Comparison of ENCODE assay signal across 8 cellular contexts in the genomic region with DNA sequence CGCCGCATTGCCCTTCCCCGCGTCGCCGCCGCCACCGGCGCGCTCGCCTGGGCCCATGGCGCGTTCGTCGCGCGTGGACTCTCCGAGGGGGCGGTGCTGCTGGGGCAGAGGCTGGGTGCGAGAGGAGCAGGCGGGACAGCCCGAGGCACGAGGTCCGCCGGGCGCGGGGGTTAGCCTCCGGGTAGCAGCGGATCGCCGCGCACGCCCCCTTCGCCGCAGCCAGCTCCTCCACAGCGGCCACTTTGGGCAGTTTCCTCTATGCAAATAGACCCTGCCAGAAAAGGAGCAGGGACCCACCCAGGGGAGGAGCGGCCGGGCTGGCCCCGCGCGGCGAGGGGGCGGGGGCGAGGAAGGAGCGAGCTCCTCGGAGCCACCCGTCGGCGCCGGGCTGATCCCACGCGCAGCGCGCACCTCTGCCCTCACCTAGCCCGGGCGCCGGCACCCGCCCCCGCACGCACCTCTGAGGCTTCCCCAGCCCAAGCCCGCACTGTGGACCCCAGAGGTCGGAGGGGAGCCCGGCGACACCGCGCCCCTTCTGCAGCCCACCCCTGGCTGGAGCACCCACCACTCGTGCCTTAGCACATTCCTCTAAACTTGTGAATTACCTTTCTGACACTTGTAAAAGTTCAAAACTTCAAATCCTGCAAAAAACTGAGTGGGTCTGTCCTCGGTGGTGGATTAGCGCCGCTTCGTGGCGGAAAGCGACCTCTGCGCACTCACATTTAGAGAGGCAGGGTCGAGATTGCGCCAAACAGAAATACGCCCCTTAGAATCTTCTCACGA. TPM values are rescaled to one million over a fixed set of nuclear protein-coding genes. Genes with fewer than 3 reads are reported as not detected.
DNase-seq lines count a peak whose midpoint lies in the region; ATAC-seq, FAIRE-seq and TF ChIP-seq lines count a peak whose summit lies in the region.

TSS of gene COL23A1 (minus strand) at position 253 of the 783 bp plus-strand sequence.

- peaks cover 36% of the 10 kb centered on the region for H3K27me3 ChIP-seq in neutrophil

- no peak for TF ChIP-seq EP300 in A549 (IDR thresholded peaks at IDR 0.05)

- H3K27ac Mint-ChIP-seq in activated naive CD4-positive, alpha-beta T cell treated with anti-CD3 and anti-CD28 coated beads for 36 hours: no peak within 1 kb of the TSS

- H3K36me3 Mint-ChIP-seq in activated naive CD4-positive, alpha-beta T cell treated with anti-CD3 and anti-CD28 coated beads for 36 hours (ENCODE audit: low read depth): peaks cover 14% of the 10 kb centered on the region

- TF ChIP-seq CTCF in A549 (IDR thresholded peaks at IDR 0.05) (peak; percentile 23; the same call in 2 of the 3 replicates), neutrophil (IDR thresholded peaks at IDR 0.05) (peak; percentile 64)

- H3K9me3 Mint-ChIP-seq in activated naive CD4-positive, alpha-beta T cell treated with anti-CD3 and anti-CD28 coated beads for 36 hours: peaks cover 15% of the 10 kb centered on the region

- H3K27ac ChIP-seq in A549 (no peak within 1 kb of the TSS), neutrophil (peak within 1 kb of the TSS; percentile 53)

- H3K4me3 Mint-ChIP-seq in activated naive CD4-positive, alpha-beta T cell treated with anti-CD3 and anti-CD28 coated beads for 36 hours: peak within 1 kb of the TSS; percentile 57

- H3K9me3 ChIP-seq in A549: peaks cover 33% of the 10 kb centered on the region
- no peaks in the 10 kb centered on the region for H3K9me3 ChIP-seq in neutrophil

- no peaks in the 10 kb centered on the region for H3K36me3 ChIP-seq in neutrophil

- peak; percentile 38 to 40; a peak in 3 of 5 replicates for TF ChIP-seq RAD21 in A549 (conservative IDR thresholded peaks at IDR 0.05 in 1 of 2, IDR thresholded peaks at IDR 0.05 in 1 of 2)

- DNase-seq in A549 (ENCODE audit: low read depth in 1 of 2, low spot score in 1 of 2): peak in 1 of 2 experiments; percentile 17
- peak; percentile 78 to 88 for DNase-seq in NOMO-1 (lab: John Stamatoyannopoulos, UW; ENCODE audit: unreplicated experiment in 2 of 2)
- DNase-seq in activated naive CD4-positive, alpha-beta T cell treated with anti-CD3 and anti-CD28 coated beads for 36 hours: peak; percentile 63
- DNase-seq in glomerular endothelial cell (ENCODE audit: extremely low read depth, low read depth, low spot score): peak; percentile 16
- DNase-seq in NCI-H1417 (lab: John Stamatoyannopoulos, UW): no peak

- peak in 1 of 2 experiments; percentile 48; a peak in 2 of 6 replicates for ATAC-seq in A549
- peak; percentile 51 for ATAC-seq in GM19397 (IDR thresholded peaks at IDR 0.05; ENCODE audit: unreplicated experiment)
- no peak for ATAC-seq in HG03175 (IDR thresholded peaks at IDR 0.05; ENCODE audit: unreplicated experiment)

- peaks cover 45% of the 10 kb centered on the region for H3K27me3 Mint-ChIP-seq in activated naive CD4-positive, alpha-beta T cell treated with anti-CD3 and anti-CD28 coated beads for 36 hours (ENCODE audit: low read depth)

- POLR2A ChIA-PET in A549 (lab: Yijun Ruan, JAX): no interaction called here

- H3K4me1 ChIP-seq in A549 (peaks cover 5% of the 10 kb centered on the region; the same call in 1 of the 3 replicates), neutrophil (ENCODE audit: control insufficient read depth in 1 of 2, insufficient read depth in 1 of 2, low read depth in 1 of 2, low read length in 1 of 2) (peaks cover 28 to 29% of the 10 kb centered on the region in 2 experiments)

- peak within 1 kb of the TSS; percentile 36 for H3K4me3 ChIP-seq in A549
- H3K4me3 ChIP-seq in neutrophil (ENCODE audit: low read depth in 1 of 2, low read length in 1 of 2): peak within 1 kb of the TSS; percentile 61 to 73

- peaks cover 7% of the 10 kb centered on the region for H3K4me1 Mint-ChIP-seq in activated naive CD4-positive, alpha-beta T cell treated with anti-CD3 and anti-CD28 coated beads for 36 hours (ENCODE audit: low read depth)

- peak within 1 kb of the TSS; percentile 81 for H3K4me2 ChIP-seq in A549

- no peak for TF ChIP-seq POLR2A in A549 (IDR thresholded peaks at IDR 0.05; ENCODE audit: low read length)

- intact Hi-C loops in activated naive CD4-positive, alpha-beta T cell treated with anti-CD3 and anti-CD28 coated beads for 36 hours (cut with micrococcal nuclease): loop anchor here (1.0 kb wide), 2 partner anchors 310 to 358 kb away; partner anchors contain the start of gene PHYKPL

- CTCF ChIA-PET in A549 (lab: Yijun Ruan, JAX): interaction anchor here (1.1 to 1.8 kb wide), 2 partner anchors 34 to 307 kb away, joined by 3 read pairs; no protein-coding TSS in a partner anchor
- CTCF ChIA-PET in activated naive CD4-positive, alpha-beta T cell treated with anti-CD3 and anti-CD28 coated beads for 36 hours (lab: Charles Lee): interaction anchor here (0.5 to 2.0 kb wide), 3 partner anchors 14 to 130 kb away, joined by 3 to 6 read pairs (median 5); no protein-coding TSS in a partner anchor

- no peak for FAIRE-seq in A549 (lab: Jason Lieb, UNC)

- WGBS in A549 (ENCODE audit: missing lambda C conversion rate): 22% methylated on average over 18 of the region's 78 CpGs

TF ChIP-seq in A549, 52 proteins besides CTCF, POLR2A, EP300 and RAD21:
- TF ChIP-seq NFE2L2 (conservative IDR thresholded peaks at IDR 0.05; ENCODE audit: low read length): no peak
- peak; percentile 26; the same call in 1 of the 3 replicates for TF ChIP-seq SMC3 (IDR thresholded peaks at IDR 0.05)
- TF ChIP-seq USF2 (IDR thresholded peaks at IDR 0.05): no peak

RNA-seq across cellular contexts. Expression of gene COL23A1, which starts in this region (rescaled TPM):
- not detected in 2 replicates for polyA plus RNA-seq in A549 (2011; rRNA removed)
- polyA plus RNA-seq in A549 (2012; cell fraction: cytosol; rRNA removed): not detected in 2 replicates
- not detected in 2 replicates for polyA plus RNA-seq in A549 (2012; cell fraction: nucleus; rRNA removed)
- polyA plus RNA-seq in A549 (2017; fragmentation: RNase III; extraction: RNeasy Plus Mini Kit Qiagen cat#74134 plus additional on column Dnase treatment): not detected in 3 replicates
- polyA minus RNA-seq in A549 (2011; rRNA and poly(A)+ RNA removed): not detected in 2 replicates
- under 1 TPM in 1 of 2 experiments, not detected in 1; 0.07 TPM for total RNA-seq in activated naive CD4-positive, alpha-beta T cell treated with anti-CD3 and anti-CD28 coated beads for 36 hours
- total RNA-seq in glomerular endothelial cell: 0.05 TPM in 1 of 2 replicates, not detected in the other

Comparison
In these comparisons a context has a peak if more than half of its experiments do, and no peak if none do; other contexts are left out.
1. Peak in DNase-seq in activated naive CD4-positive, alpha-beta T cell treated with anti-CD3 and anti-CD28 coated beads for 36 hours; RNA of the gene not detected or under 1 TPM.
2. Peak in DNase-seq in glomerular endothelial cell; RNA of the gene not detected or under 1 TPM.
3. DNase-seq: peak in NOMO-1 (2 of 2); none in NCI-H1417 (0 of 3).